ENCODE assay signal across 1 cellular context in genomic region chr20:31236953-31237352, GRCh38.
TF ChIP-seq lines count a peak whose summit lies in the region.

No MANE protein-coding gene starts in this region.

TF ChIP-seq in H1, 55 proteins besides CTCF, POLR2A, EP300 and RAD21:
- TF ChIP-seq ATF2 (IDR thresholded peaks at IDR 0.05; ENCODE audit: low read length) (no peak), CBX5 (IDR thresholded peaks at IDR 0.05; ENCODE audit: low read depth, low read length) (0 out of 2 replicates have a peak, but pooled peaks have one; percentile 56), SP2 (IDR thresholded peaks at IDR 0.05; ENCODE audit: low read length) (no peak), RXRA (IDR thresholded peaks at IDR 0.05; ENCODE audit: insufficient read depth, low read depth, low read length) (no peak), ATF3 (IDR thresholded peaks at IDR 0.05; ENCODE audit: insufficient read depth, low read depth, low read length) (no peak), EZH2 (IDR thresholded peaks at IDR 0.05; ENCODE audit: low read depth, low read length, severe bottlenecking) (no peak)
